Comparison of ENCODE assay signal across 18 cellular contexts in genomic region chr3:61806810-61807209, GRCh38.
"Had no signal": no experiment of that assay in that cellular context is flagged by ENCODE, and none has a peak within 500 bp of the region (broad histone marks: within the 10 kb centered on the region; RNA-seq: fewer than 3 reads in every experiment).

No MANE protein-coding gene starts in this region.

- H3K4me3 ChIP-seq: ovary, spleen had no signal

- H3K27me3 ChIP-seq: brain microvascular endothelial cell, ovary, spleen had no signal

- H3K27ac ChIP-seq: brain microvascular endothelial cell had no signal

- H3K9me3 ChIP-seq: ovary, spleen had no signal

- ATAC-seq: activated CD8-positive, alpha-beta T cell treated with anti-CD3 and anti-CD28 coated beads, Interleukin-2, amount 10 ng/mL, durations not matched to agents 7 days and 5 days; SK-N-SH treated with all-trans-retinoic acid at 6 μM for 48 hours; stimulated activated naive B cell treated with anti-CD40 and anti-IgM and Interleukin-4, amounts not matched to agents 10 μg/mL and 1 μg/mL and 100 μg/mL, for 72 hours; T-cell had no signal

- DNase-seq: activated CD4-positive, alpha-beta T cell treated with anti-CD3 and anti-CD28 coated beads, Interleukin-2, amount 10 ng/mL, durations not matched to agents 24 days and 14 days; activated CD8-positive, alpha-beta T cell treated with anti-CD3 and anti-CD28 coated beads, Interleukin-2, amount 10 ng/mL, durations not matched to agents 7 days and 5 days; activated naive CD4-positive, alpha-beta T cell treated with Interleukin-2 at 50 U/mL for 16 hours; activated naive CD8-positive, alpha-beta T cell treated with anti-CD3 and anti-CD28 coated beads, Interleukin-2, amount 10 ng/mL, durations not matched to agents 7 days and 5 days; activated T-cell treated with anti-CD3 and anti-CD28 coated beads, Interleukin-2, amount 50 U/mL, for 24 hours; anterior cingulate cortex; brain microvascular endothelial cell; erythroblast; foreskin melanocyte; naive B cell; ovary; spleen; stimulated activated CD4-positive, alpha-beta T cell treated with anti-CD3 and anti-CD28 coated beads, Interleukin-4, amount 100 ng/mL, for 4 hours; stimulated activated naive B cell treated with anti-CD40 and anti-IgM and Interleukin-4, amounts not matched to agents 10 μg/mL and 1 μg/mL and 100 μg/mL, for 72 hours; T-cell; T1000; trophoblast cell had no signal

- H3K36me3 ChIP-seq: brain microvascular endothelial cell, ovary, spleen had no signal
